10 cellular contexts compared by ENCODE assay signal in genomic region chr5:149407331-149408251, GRCh38. TPM values are rescaled to one million over a fixed set of nuclear protein-coding genes. Genes with fewer than 3 reads are reported as not detected.
DNase-seq lines count a peak whose midpoint lies in the region; ATAC-seq and TF ChIP-seq lines count a peak whose summit lies in the region.
"Had no signal": no experiment of that assay in that cellular context is flagged by ENCODE, and none has a peak within 500 bp of the region (broad histone marks: within the 10 kb centered on the region; RNA-seq: fewer than 3 reads in every experiment).

No MANE protein-coding gene starts in this region.

- peaks cover 57% of the 10 kb centered on the region for H3K4me1 ChIP-seq in ACC112 (ENCODE audit: control insufficient read depth, insufficient read depth, low read length, unreplicated experiment)
- peaks cover 17 to 19% of the 10 kb centered on the region in 2 donors for H3K4me1 ChIP-seq in adrenal gland (replicated peaks in 1 of 2)
- H3K4me1 ChIP-seq in left ventricle myocardium inferior, result peaks cover 23% of the 10 kb centered on the region
- no peaks in the 10 kb centered on the region for H3K4me1 ChIP-seq in parathyroid adenoma

- H3K27me3 ChIP-seq in ACC112 (ENCODE audit: insufficient read depth, low read length) (no peaks in the 10 kb centered on the region), adrenal gland (no peaks in the 10 kb centered on the region), left ventricle myocardium inferior (ENCODE audit: low read depth) (no peaks in the 10 kb centered on the region), parathyroid adenoma (ENCODE audit: control insufficient read depth, insufficient read depth, low read length) (no peaks in the 10 kb centered on the region)

- no peaks in the 10 kb centered on the region for H3K9me3 ChIP-seq in adrenal gland (replicated peaks in 1 of 3)
- H3K9me3 ChIP-seq in left ventricle myocardium inferior (replicated peaks), result no peaks in the 10 kb centered on the region
- no peaks in the 10 kb centered on the region for H3K9me3 ChIP-seq in parathyroid adenoma (ENCODE audit: control insufficient read depth, low read length)

- H3K4me2 ChIP-seq in parathyroid adenoma (ENCODE audit: low read length), result no peak overlapping the region

- H3K79me2 ChIP-seq in ACC112 (ENCODE audit: control insufficient read depth, insufficient read depth, low read length, unreplicated experiment), result peaks cover 45% of the 10 kb centered on the region
- H3K79me2 ChIP-seq in parathyroid adenoma, result no peaks in the 10 kb centered on the region

- ATAC-seq in GM21825 (IDR thresholded peaks at IDR 0.05; ENCODE audit: unreplicated experiment), result no peak
- no peak for ATAC-seq in HG03039 (IDR thresholded peaks at IDR 0.05; ENCODE audit: unreplicated experiment)

- H3K27ac ChIP-seq in ACC112 (ENCODE audit: low read depth, low read length) (peak overlapping the region; percentile 94), adrenal gland (peak overlapping the region in 4 of 5 donors; percentile 6 to 92 (median 57)), left ventricle myocardium inferior (replicated peaks) (peak overlapping the region; percentile 95), parathyroid adenoma (peak overlapping the region; percentile 24)

- H2AFZ ChIP-seq in ACC112 (ENCODE audit: low read length, unreplicated experiment) (peak overlapping the region; percentile 33), parathyroid adenoma (no peak overlapping the region)

- intact Hi-C loops in adrenal gland (cut with DNase I), result no loop called here
- intact Hi-C loops in left ventricle myocardium inferior (cut with micrococcal nuclease), result no loop called here

- TF ChIP-seq CTCF in adrenal gland (IDR thresholded peaks at IDR 0.05), result no peak
- no peak for TF ChIP-seq CTCF in left ventricle myocardium inferior (IDR thresholded peaks at IDR 0.05; ENCODE audit: borderline replicate concordance)
- no peak for TF ChIP-seq CTCF in parathyroid adenoma (IDR thresholded peaks at IDR 0.05)

- 66 to 79% (median 72%) methylated on average over 10 to 11 of the region's 11 CpGs for WGBS in adrenal gland, 4 donors

- TF ChIP-seq POLR2A in adrenal gland (IDR thresholded peaks at IDR 0.05), result no peak

- H3K4me3 ChIP-seq in ACC112 (ENCODE audit: low read depth, low read length) (peak overlapping the region; percentile 79), adrenal gland (peak overlapping the region in 1 of 4 donors; percentile 55), left ventricle myocardium inferior (peak overlapping the region; percentile 63), parathyroid adenoma (ENCODE audit: low read depth, low read length) (no peak overlapping the region)

- no peak overlapping the region for H3K9ac ChIP-seq in parathyroid adenoma

- DNase-seq in adrenal gland (no peak), left ventricle myocardium inferior (no peak), GM19240 (ENCODE audit: insufficient read length, low spot score) (no peak), HK-2 (ENCODE audit: unreplicated experiment) (no peak)
- DNase-seq: activated T-cell treated with anti-CD3 and anti-CD28 coated beads, Interleukin-2, amount 50 U/mL, for 1 hour; NCI-H187 treated with DMSO at 0.1 percent for 48 hours had no signal

- no peaks in the 10 kb centered on the region for H3K36me3 ChIP-seq in ACC112 (ENCODE audit: insufficient read depth, low read length)
- no peaks in the 10 kb centered on the region for H3K36me3 ChIP-seq in adrenal gland (replicated peaks in 1 of 2)
- peaks cover 3% of the 10 kb centered on the region for H3K36me3 ChIP-seq in left ventricle myocardium inferior
- no peaks in the 10 kb centered on the region for H3K36me3 ChIP-seq in parathyroid adenoma (ENCODE audit: control insufficient read depth, insufficient read depth, low read length)

RNA-seq across cellular contexts. Expression of gene IL17B, which starts 28.5 kb away (rescaled TPM):
- 1 to 10 TPM in 7 of 8 donors, not detected in 1; 1.6 to 6.1 (median 2.9) TPM for total RNA-seq in adrenal gland
- polyA plus RNA-seq in adrenal gland, result 1 to 10 TPM; 1.5 to 9.7 (median 2.8) TPM
- total RNA-seq in left ventricle myocardium inferior, result not detected

RNA-seq across cellular contexts. Expression of gene PCYOX1L, which starts 49.7 kb away (rescaled TPM):
- 10 to 100 TPM in 1 of 8 donors, 1 to 10 TPM in 7; 4.7 to 15.9 (median 7.8) TPM for total RNA-seq in adrenal gland
- polyA plus RNA-seq in adrenal gland, result 10 to 100 TPM; 12.3 to 15.4 (median 15.0) TPM
- total RNA-seq in left ventricle myocardium inferior, result 3.2 TPM

Comparison
In these comparisons a context has a peak if more than half of its experiments do, and no peak if none do; other contexts are left out.
1. H3K27ac ChIP-seq: peak in every context shown above with its lines; median percentile 95 in left ventricle myocardium inferior; 94 in ACC112; 57 in adrenal gland; 24 in parathyroid adenoma.